ENCODE assay signal across 8 cellular contexts in genomic region chr1:94417962-94418663, GRCh38.
DNase-seq lines count a peak whose midpoint lies in the region; TF ChIP-seq lines count a peak whose summit lies in the region.

ABCD3 (plus strand) TSS chr1:94418389; CDS start chr1:94418479, 90 bp downstream.

- DNase-seq in CMK (ENCODE audit: low read depth) (peak; percentile 92), GM20000 (ENCODE audit: low spot score) (peak; percentile 95), HS-5 (ENCODE audit: low read depth) (peak; percentile 86), medulla oblongata (ENCODE audit: extremely low spot score) (peak; percentile 98)
- DNase-seq in NK-92 treated with Interleukin-12 subunit alpha and Interleukin-12 subunit beta, amount 100 ng/mL, for 24 hours (lab: John Stamatoyannopoulos, UW): peak; percentile 97
- DNase-seq in activated CD8-positive, alpha-beta memory T cell treated with anti-CD3 and anti-CD28 coated beads for 24 hours: peak; percentile 99
- peak; percentile 96 for DNase-seq in effector CD8-positive, alpha-beta T cell (lab: John Stamatoyannopoulos, UW)
- DNase-seq in stimulated activated CD4-positive, alpha-beta T cell treated with anti-CD3 and anti-CD28 coated beads, TNF-alpha, amount 100 ng/mL, for 48 hours (ENCODE audit: low read depth in 3 of 3): peak; percentile 95 to 96 (median 95)

- TF ChIP-seq CTCF in GM20000 (IDR thresholded peaks at IDR 0.05; ENCODE audit: extremely low read depth, missing control alignments): no peak

Comparison
In these comparisons a context has a peak if more than half of its experiments do, and no peak if none do; other contexts are left out.
1. Peak in every context shown above with its lines: DNase-seq.